In the genomic region with DNA sequence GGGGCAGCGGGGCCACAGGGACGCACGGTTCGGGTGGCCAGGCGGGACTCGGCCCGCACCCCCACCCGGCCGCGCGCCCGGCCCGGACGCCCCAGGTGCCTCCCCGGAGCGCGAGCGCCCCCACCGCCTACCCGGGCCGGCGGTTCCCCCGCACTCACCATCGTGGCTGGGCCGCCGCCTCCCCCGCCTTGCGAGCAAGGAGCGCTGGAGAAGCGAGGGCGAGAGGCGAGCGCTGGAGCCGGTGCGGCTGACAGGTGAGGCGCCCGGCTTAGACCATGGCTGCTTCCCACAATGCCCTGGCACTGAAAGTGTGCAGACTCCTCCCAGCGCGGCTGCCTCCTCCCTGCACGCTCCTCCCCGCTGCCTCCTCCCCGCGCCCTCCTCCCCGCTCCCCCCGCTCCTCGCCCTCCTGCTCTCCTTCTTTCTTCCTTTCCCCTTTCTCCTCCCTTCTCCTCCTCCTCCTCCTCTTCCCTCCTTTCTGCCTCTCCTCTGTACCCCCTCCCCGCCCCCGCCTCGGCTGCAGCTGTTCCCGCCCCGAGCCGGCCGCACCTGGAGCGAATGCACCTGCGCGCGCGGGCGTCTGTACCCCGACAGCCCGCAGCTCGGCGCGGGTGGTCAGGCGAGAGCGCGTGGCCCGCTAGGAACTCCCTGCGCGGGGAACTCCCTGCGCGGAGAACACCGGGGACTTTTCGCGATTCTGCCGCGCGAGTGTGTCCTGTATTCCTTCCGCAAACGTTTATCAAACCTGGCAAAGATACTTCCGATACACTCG, we compare ENCODE assay signal across 8 cellular contexts. TPM values are rescaled to one million over a fixed set of nuclear protein-coding genes. Genes with fewer than 3 reads are reported as not detected.
A peak's percentile ranks its signal among the peaks of the same experiment; 100 is the strongest.
DNase-seq lines count a peak whose midpoint lies in the region; ATAC-seq and TF ChIP-seq lines count a peak whose summit lies in the region.

A gene (minus strand): TSS at position 293 of the 772 bp plus-strand sequence. CDS start 132 bp downstream, at position 161.

- intact Hi-C loops in breast epithelium (cut with DNase I; ENCODE audit: low total_unique reads) = no loop called here

- H3K27me3 ChIP-seq in WERI-Rb-1 (ENCODE audit: insufficient read depth, low read depth, severe bottlenecking) (no peaks in the 10 kb centered on the region), breast epithelium (no peaks in the 10 kb centered on the region)

- DNase-seq in A172 (ENCODE audit: low spot score) (peak; percentile 66), NCI-H2081 treated with DMSO at 0.1 percent for 48 hours (lab: John Stamatoyannopoulos, UW) (peak; percentile 60), WERI-Rb-1 (peak; percentile 80), breast epithelium (ENCODE audit: low spot score in 2 of 2) (peak; percentile 44 to 77), islet precursor cell (peak; percentile 91)
- peak; percentile 85 for DNase-seq in stimulated activated CD4-positive, alpha-beta T cell treated with anti-CD3 and anti-CD28 coated beads, Interleukin-15, amount 100 ng/mL, for 24 hours

- no peaks in the 10 kb centered on the region for H3K4me1 ChIP-seq in breast epithelium

- H3K36me3 ChIP-seq in WERI-Rb-1 = no peaks in the 10 kb centered on the region
- no peaks in the 10 kb centered on the region for H3K36me3 ChIP-seq in breast epithelium

- TF ChIP-seq CTCF in WERI-Rb-1 (IDR thresholded peaks at IDR 0.05; ENCODE audit: low read depth, low read length) (peak; percentile 11; the same call in 1 of the 2 replicates), breast epithelium (IDR thresholded peaks at IDR 0.05) (no peak)

- no peak for TF ChIP-seq POLR2A in breast epithelium (IDR thresholded peaks at IDR 0.05)

- peak; percentile 76 for ATAC-seq in GM18511 (IDR thresholded peaks at IDR 0.05; ENCODE audit: unreplicated experiment)
- ATAC-seq in HG02973 (IDR thresholded peaks at IDR 0.05; ENCODE audit: unreplicated experiment) = peak; percentile 62

- H3K4me3 ChIP-seq in WERI-Rb-1 (ENCODE audit: low read depth, low read length) (peak within 1 kb of the TSS; percentile 53), breast epithelium (peak within 1 kb of the TSS; percentile 57 to 93 (median 79))

- H3K27ac ChIP-seq in WERI-Rb-1 (0 out of 2 replicates have a peak within 1 kb of the TSS, but pooled peaks have one; percentile 35), breast epithelium (peak within 1 kb of the TSS; percentile 52 to 73)

- H3K9me3 ChIP-seq in WERI-Rb-1 (ENCODE audit: severe bottlenecking) (no peaks in the 10 kb centered on the region), breast epithelium (no peaks in the 10 kb centered on the region)

RNA-seq across cellular contexts. Expression of the gene that starts here (rescaled TPM):
- total RNA-seq in A172 (2014; rRNA removed; shearing (Covaris generic)) = 8.9 and 27.7 TPM in 2 replicates
- total RNA-seq in breast epithelium = 1 to 10 TPM; 2.1 to 9.5 (median 4.7) TPM

Comparison
In these comparisons a context has a peak if more than half of its experiments do, and no peak if none do; other contexts are left out.
1. Peak in every context shown above with its lines: DNase-seq, ATAC-seq, H3K4me3 ChIP-seq and H3K27ac ChIP-seq.